13 cellular contexts compared by ENCODE assay signal in the genomic region with DNA sequence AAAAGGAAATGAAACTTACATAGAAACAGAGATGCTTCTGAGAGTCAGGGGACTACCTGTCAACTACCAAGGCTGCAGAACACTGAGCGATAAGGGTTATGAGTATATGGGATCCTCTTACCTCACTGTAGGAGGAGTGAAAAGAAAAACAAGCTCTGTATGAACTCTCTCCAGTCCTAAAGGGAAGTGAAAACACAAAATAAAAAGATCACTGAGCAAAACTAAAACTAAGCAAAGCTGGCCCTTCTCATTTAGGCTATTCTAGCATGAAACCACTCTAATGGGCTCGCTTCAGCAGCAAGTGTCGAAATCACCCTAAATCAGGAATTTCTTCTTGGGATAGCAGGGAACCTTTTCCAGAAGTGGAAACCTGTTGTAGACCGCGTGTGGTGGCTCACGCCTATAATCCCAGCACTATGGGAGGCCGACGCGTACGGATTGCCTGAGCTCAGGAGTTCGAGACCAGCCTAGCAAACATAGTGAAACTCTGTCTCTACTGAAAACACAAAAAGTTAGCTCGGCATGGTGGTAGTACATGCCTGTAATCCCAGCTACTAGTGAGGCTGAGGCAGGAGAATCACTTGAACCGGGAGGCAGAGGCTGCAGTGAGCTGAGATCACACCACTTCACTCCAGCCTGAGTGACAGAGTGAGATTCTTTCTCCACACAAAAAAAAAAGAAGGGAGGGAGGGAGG. TPM values are rescaled to one million over a fixed set of nuclear protein-coding genes. Genes with fewer than 3 reads are reported as not detected.
DNase-seq lines count a peak whose midpoint lies in the region; ATAC-seq and TF ChIP-seq lines count a peak whose summit lies in the region.
"Had no signal": no experiment of that assay in that cellular context is flagged by ENCODE, and none has a peak within 500 bp of the region (broad histone marks: within the 10 kb centered on the region; RNA-seq: fewer than 3 reads in every experiment).

No MANE protein-coding gene starts in this region.

- peak overlapping the region; percentile 7 for H3K27ac Mint-ChIP-seq in activated naive CD4-positive, alpha-beta T cell treated with anti-CD3 and anti-CD28 coated beads, Interleukin-2, amount 10 ng/mL, durations not matched to agents 7 days and 5 days
- H3K27ac Mint-ChIP-seq in type B pancreatic cell: peak overlapping the region; percentile 99
- H3K27ac Mint-ChIP-seq in activated naive CD8-positive, alpha-beta T cell treated with anti-CD3 and anti-CD28 coated beads, Interleukin-2, amount 50 U/mL, for 24 hours: no peak overlapping the region
- H3K27ac Mint-ChIP-seq: activated naive CD4-positive, alpha-beta T cell treated with anti-CD3 and anti-CD28 coated beads, Interleukin-2, amount 50 U/mL, for 24 hours; immature natural killer cell had no signal

- intact Hi-C loops in heart left ventricle (cut with DNase I): no loop called here

- no peak for DNase-seq in activated naive CD4-positive, alpha-beta T cell treated with anti-CD3 and anti-CD28 coated beads, Interleukin-2, amount 10 ng/mL, durations not matched to agents 7 days and 5 days
- DNase-seq in activated naive CD4-positive, alpha-beta T cell treated with Interleukin-2 at 50 U/mL for 16 hours: no peak
- DNase-seq in type B pancreatic cell (ENCODE audit: extremely low spot score, unreplicated experiment) (no peak), heart left ventricle (no peak)
- no peak for DNase-seq in activated naive CD8-positive, alpha-beta T cell treated with anti-CD3 and anti-CD28 coated beads, Interleukin-2, amount 50 U/mL, for 24 hours
- DNase-seq in central memory CD4-positive, alpha-beta T cell: no peak
- DNase-seq: effector memory CD4-positive, alpha-beta T cell; immature natural killer cell; Karpas-422 had no signal

- 91 to 98% (median 93%) methylated on average over 13 of the region's 13 CpGs for WGBS in heart left ventricle, 4 donors

- ATAC-seq in GM21786 (IDR thresholded peaks at IDR 0.05; ENCODE audit: unreplicated experiment) (peak; percentile 95), HG03432 (IDR thresholded peaks at IDR 0.05; ENCODE audit: unreplicated experiment) (peak; percentile 99), heart left ventricle (no peak)
- no peak for ATAC-seq in activated naive CD8-positive, alpha-beta T cell treated with anti-CD3 and anti-CD28 coated beads, Interleukin-2, amount 50 U/mL, for 24 hours

- H3K27me3 Mint-ChIP-seq in activated naive CD4-positive, alpha-beta T cell treated with anti-CD3 and anti-CD28 coated beads, Interleukin-2, amount 10 ng/mL, durations not matched to agents 7 days and 5 days: no peaks in the 10 kb centered on the region
- no peaks in the 10 kb centered on the region for H3K27me3 Mint-ChIP-seq in type B pancreatic cell
- H3K27me3 Mint-ChIP-seq in activated naive CD8-positive, alpha-beta T cell treated with anti-CD3 and anti-CD28 coated beads, Interleukin-2, amount 50 U/mL, for 24 hours: no peaks in the 10 kb centered on the region
- H3K27me3 Mint-ChIP-seq: activated naive CD4-positive, alpha-beta T cell treated with anti-CD3 and anti-CD28 coated beads, Interleukin-2, amount 50 U/mL, for 24 hours had no signal

- no peak overlapping the region for H3K4me3 ChIP-seq in heart left ventricle

- H3K9me3 ChIP-seq in heart left ventricle: no peaks in the 10 kb centered on the region

- no peaks in the 10 kb centered on the region for H3K4me1 Mint-ChIP-seq in activated naive CD4-positive, alpha-beta T cell treated with anti-CD3 and anti-CD28 coated beads, Interleukin-2, amount 10 ng/mL, durations not matched to agents 7 days and 5 days
- H3K4me1 Mint-ChIP-seq in type B pancreatic cell (ENCODE audit: unreplicated experiment): no peaks in the 10 kb centered on the region
- H3K4me1 Mint-ChIP-seq in activated naive CD8-positive, alpha-beta T cell treated with anti-CD3 and anti-CD28 coated beads, Interleukin-2, amount 50 U/mL, for 24 hours: peaks cover 2% of the 10 kb centered on the region
- H3K4me1 Mint-ChIP-seq: activated naive CD4-positive, alpha-beta T cell treated with anti-CD3 and anti-CD28 coated beads, Interleukin-2, amount 50 U/mL, for 24 hours had no signal

- no peak overlapping the region for H3K4me3 Mint-ChIP-seq in activated naive CD4-positive, alpha-beta T cell treated with anti-CD3 and anti-CD28 coated beads, Interleukin-2, amount 10 ng/mL, durations not matched to agents 7 days and 5 days
- H3K4me3 Mint-ChIP-seq in type B pancreatic cell: no peak overlapping the region
- H3K4me3 Mint-ChIP-seq in activated naive CD8-positive, alpha-beta T cell treated with anti-CD3 and anti-CD28 coated beads, Interleukin-2, amount 50 U/mL, for 24 hours: no peak overlapping the region
- H3K4me3 Mint-ChIP-seq: activated naive CD4-positive, alpha-beta T cell treated with anti-CD3 and anti-CD28 coated beads, Interleukin-2, amount 50 U/mL, for 24 hours; immature natural killer cell had no signal

- TF ChIP-seq CTCF in type B pancreatic cell (conservative IDR thresholded peaks at IDR 0.05) (no peak), heart left ventricle (IDR thresholded peaks at IDR 0.05) (no peak)

- no peak for TF ChIP-seq POLR2A in heart left ventricle (IDR thresholded peaks at IDR 0.05)

- peak overlapping the region in 2 of 12 donors; percentile 2 to 32 for H3K27ac ChIP-seq in heart left ventricle

- no peaks in the 10 kb centered on the region for H3K9me3 Mint-ChIP-seq in activated naive CD4-positive, alpha-beta T cell treated with anti-CD3 and anti-CD28 coated beads, Interleukin-2, amount 10 ng/mL, durations not matched to agents 7 days and 5 days
- peaks cover 5% of the 10 kb centered on the region for H3K9me3 Mint-ChIP-seq in type B pancreatic cell
- no peaks in the 10 kb centered on the region for H3K9me3 Mint-ChIP-seq in activated naive CD8-positive, alpha-beta T cell treated with anti-CD3 and anti-CD28 coated beads, Interleukin-2, amount 50 U/mL, for 24 hours
- H3K9me3 Mint-ChIP-seq: activated naive CD4-positive, alpha-beta T cell treated with anti-CD3 and anti-CD28 coated beads, Interleukin-2, amount 50 U/mL, for 24 hours; immature natural killer cell had no signal

- H3K4me1 ChIP-seq in heart left ventricle: no peaks in the 10 kb centered on the region

- H3K36me3 ChIP-seq in heart left ventricle: peaks cover 0 to 100% (median 92%) of the 10 kb centered on the region in 9 donors

- no peaks in the 10 kb centered on the region for H3K27me3 ChIP-seq in heart left ventricle

- CTCF ChIA-PET in activated naive CD4-positive, alpha-beta T cell treated with anti-CD3 and anti-CD28 coated beads, Interleukin-2, amount 10 ng/mL, durations not matched to agents 7 days and 5 days (lab: Charles Lee): no interaction called here

- H3K36me3 Mint-ChIP-seq in activated naive CD4-positive, alpha-beta T cell treated with anti-CD3 and anti-CD28 coated beads, Interleukin-2, amount 10 ng/mL, durations not matched to agents 7 days and 5 days: peaks cover 65% of the 10 kb centered on the region
- H3K36me3 Mint-ChIP-seq in type B pancreatic cell: peaks cover 41% of the 10 kb centered on the region
- peaks cover 64% of the 10 kb centered on the region for H3K36me3 Mint-ChIP-seq in activated naive CD8-positive, alpha-beta T cell treated with anti-CD3 and anti-CD28 coated beads, Interleukin-2, amount 50 U/mL, for 24 hours (ENCODE audit: low read depth)

RNA-seq across cellular contexts. Expression of gene DCLRE1C, which starts 27.0 kb away (rescaled TPM):
- total RNA-seq in type B pancreatic cell (ENCODE audit: low replicate concordance) (10.1 and 15.0 TPM in 2 replicates), heart left ventricle (1 to 10 TPM; 2.5 to 9.6 (median 5.3) TPM)
- polyA plus RNA-seq in heart left ventricle: 1 to 10 TPM; 2.0 to 5.9 TPM

RNA-seq across cellular contexts. Expression of gene MEIG1, which starts 32.3 kb away (rescaled TPM):
- total RNA-seq in type B pancreatic cell (ENCODE audit: low replicate concordance): 2.8 TPM in 1 of 2 replicates, not detected in the other
- under 1 TPM in 1 of 9 donors, not detected in 8; 0.85 TPM for total RNA-seq in heart left ventricle
- polyA plus RNA-seq in heart left ventricle: not detected
- total RNA-seq: osteoblast had no signal

RNA-seq across cellular contexts. Expression of gene SUV39H2, which starts 48.2 kb away (rescaled TPM):
- 16.5 and 39.7 TPM in 2 replicates for total RNA-seq in type B pancreatic cell (ENCODE audit: low replicate concordance)
- total RNA-seq in heart left ventricle: 1 to 10 TPM; 1.3 to 8.4 (median 5.5) TPM
- polyA plus RNA-seq in heart left ventricle: 1 to 10 TPM; 1.7 to 3.2 TPM

Comparison
In these comparisons a context has a peak if more than half of its experiments do, and no peak if none do; other contexts are left out.
1. ATAC-seq: peak in GM21786 (single experiment) and HG03432 (single experiment); none in activated naive CD8-positive, alpha-beta T cell treated with anti-CD3 and anti-CD28 coated beads, Interleukin-2, amount 50 U/mL, for 24 hours (single experiment) and heart left ventricle (0 of 4).